30 cellular contexts compared by ENCODE assay signal in the genomic region with DNA sequence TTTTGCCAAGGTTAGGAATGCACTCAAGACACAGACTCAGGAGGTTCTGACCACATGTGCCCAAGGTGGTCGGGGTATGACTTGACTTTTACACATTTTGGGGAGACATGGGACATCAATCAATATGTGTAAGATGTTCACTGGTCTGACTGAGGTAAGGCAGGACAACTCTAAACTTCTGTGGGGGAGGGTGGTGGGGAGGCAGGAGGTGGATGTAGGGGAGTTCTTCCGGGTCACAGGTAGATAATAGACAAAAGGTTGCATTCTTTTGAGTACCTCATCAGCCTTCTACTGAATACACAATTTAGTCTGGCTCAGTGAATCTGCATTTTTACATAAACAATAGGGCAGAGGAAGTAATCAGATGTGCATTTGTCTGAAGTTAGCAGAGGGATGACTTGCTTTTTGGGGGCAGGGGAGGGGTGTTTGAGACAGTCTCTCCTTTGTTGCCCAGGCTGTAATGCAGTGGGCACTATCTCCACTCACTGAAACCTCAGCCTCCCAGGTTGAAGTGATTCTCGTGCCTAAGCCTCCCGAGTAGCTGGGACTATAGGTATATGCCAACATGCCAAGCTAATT. TPM values are rescaled to one million over a fixed set of nuclear protein-coding genes. Genes with fewer than 3 reads are reported as not detected.
DNase-seq lines count a peak whose midpoint lies in the region; ATAC-seq and TF ChIP-seq lines count a peak whose summit lies in the region.
"Had no signal": no experiment of that assay in that cellular context is flagged by ENCODE, and none has a peak within 500 bp of the region (broad histone marks: within the 10 kb centered on the region; RNA-seq: fewer than 3 reads in every experiment).

No MANE protein-coding gene starts in this region.

- no peak for TF ChIP-seq POLR2A in transverse colon (IDR thresholded peaks at IDR 0.05)

- POLR2A ChIA-PET in WTC11 (lab: Charles Lee), result no interaction called here

- no peak overlapping the region for H3K4me2 ChIP-seq in mesenchymal stem cell (ENCODE audit: low read length, poor library complexity, severe bottlenecking)
- H3K4me2 ChIP-seq: PC-9 had no signal

- peaks cover 37 to 47% (median 40%) of the 10 kb centered on the region in 4 donors for H3K4me1 Mint-ChIP-seq in CD4-positive, CD25-positive, alpha-beta regulatory T cell
- peaks cover 61% of the 10 kb centered on the region for H3K4me1 Mint-ChIP-seq in WTC11

- H3K36me3 ChIP-seq in CD4-positive, CD25-positive, alpha-beta regulatory T cell (ENCODE audit: control insufficient read depth, insufficient read depth, low read length), result peaks cover 11% of the 10 kb centered on the region
- H3K36me3 ChIP-seq in mesenchymal stem cell (ENCODE audit: control insufficient read depth in 1 of 2, insufficient read depth in 2 of 2, low read depth in 1 of 2, low read length in 2 of 2) (peaks cover 0 to 26% of the 10 kb centered on the region in 2 experiments), transverse colon (peaks cover 0 to 4% (median under 1%) of the 10 kb centered on the region in 4 donors)

- no peak overlapping the region for H3K23ac ChIP-seq in mesenchymal stem cell (ENCODE audit: low read length in 2 of 2)

- peaks cover 12% of the 10 kb centered on the region for H3K79me1 ChIP-seq in mesenchymal stem cell (replicated peaks; ENCODE audit: low read length, poor library complexity, severe bottlenecking)

- in situ Hi-C loops in transverse colon (cut with MboI; ENCODE audit: low pct_ligation_motif_present in 1 of 4, low pct_unique_long_range_greater_than_20kb in 1 of 4, low sequenced_read_pairs in 3 of 4), result no loop called here

- H3K36me3 Mint-ChIP-seq in CD4-positive, CD25-positive, alpha-beta regulatory T cell, result peaks cover 19% of the 10 kb centered on the region
- H3K36me3 Mint-ChIP-seq in WTC11, result peaks cover 19% of the 10 kb centered on the region

- H4K8ac ChIP-seq in mesenchymal stem cell (ENCODE audit: low read length), result peak overlapping the region; percentile 37

- no peak overlapping the region for H2BK5ac ChIP-seq in mesenchymal stem cell (ENCODE audit: low read depth, low read length, poor library complexity, severe bottlenecking)

- no peak overlapping the region for H2AK5ac ChIP-seq in mesenchymal stem cell (ENCODE audit: low read length, severe bottlenecking)

- 98% methylated on average over 3 of the region's 4 CpGs for WGBS in mesenchymal stem cell
- WGBS in transverse colon (ENCODE audit: low coverage in 1 of 2), 2 donors, result 70 to 92% methylated on average over 2 to 4 of the region's 4 CpGs

- no peaks in the 10 kb centered on the region for H3K4me1 ChIP-seq in CD4-positive, CD25-positive, alpha-beta regulatory T cell (ENCODE audit: control insufficient read depth, insufficient read depth, low read length, poor library complexity, severe bottlenecking)
- H3K4me1 ChIP-seq in mesenchymal stem cell (ENCODE audit: control insufficient read depth, insufficient read depth, low read depth, low read length) (no peaks in the 10 kb centered on the region), transverse colon (peaks cover 0 to 14% (median 2%) of the 10 kb centered on the region in 4 donors)
- H3K4me1 ChIP-seq: parathyroid adenoma had no signal

- H3K9me3 ChIP-seq in CD4-positive, CD25-positive, alpha-beta regulatory T cell (ENCODE audit: control insufficient read depth in 2 of 2, low read length in 2 of 2), result no peaks in the 10 kb centered on the region
- H3K9me3 ChIP-seq in mesenchymal stem cell (ENCODE audit: control insufficient read depth, low read length) (no peaks in the 10 kb centered on the region), transverse colon (no peaks in the 10 kb centered on the region)
- H3K9me3 ChIP-seq: mucosa of descending colon had no signal

- H3K18ac ChIP-seq in mesenchymal stem cell (ENCODE audit: low read depth in 1 of 2, low read length in 2 of 2), result no peak overlapping the region

- H3K27me3 Mint-ChIP-seq in CD4-positive, CD25-positive, alpha-beta regulatory T cell, result no peaks in the 10 kb centered on the region
- H3K27me3 Mint-ChIP-seq in WTC11 (ENCODE audit: low read depth), result no peaks in the 10 kb centered on the region
- H3K27me3 Mint-ChIP-seq: activated CD4-positive, alpha-beta memory T cell treated with anti-CD3 and anti-CD28 coated beads for 36 hours; stimulated activated memory B cell treated with anti-CD40 and anti-IgM and Interleukin-4, amounts not matched to agents 10 μg/mL and 1 μg/mL and 100 μg/mL, for 72 hours had no signal

- H3K27ac Mint-ChIP-seq in CD4-positive, CD25-positive, alpha-beta regulatory T cell, result peak overlapping the region in 2 of 3 donors; percentile 32 to 77
- peak overlapping the region; percentile 92 for H3K27ac Mint-ChIP-seq in WTC11
- H3K27ac Mint-ChIP-seq: activated CD4-positive, alpha-beta memory T cell treated with anti-CD3 and anti-CD28 coated beads for 36 hours; stimulated activated memory B cell treated with anti-CD40 and anti-IgM and Interleukin-4, amounts not matched to agents 10 μg/mL and 1 μg/mL and 100 μg/mL, for 72 hours had no signal

- H3K4ac ChIP-seq in mesenchymal stem cell (ENCODE audit: low read depth in 1 of 2, low read length in 2 of 2), result no peak overlapping the region

- no peak for TF ChIP-seq EP300 in transverse colon (IDR thresholded peaks at IDR 0.05; ENCODE audit: low read depth)

- TF ChIP-seq CTCF in WTC11 (IDR thresholded peaks at IDR 0.05) (no peak), transverse colon (IDR thresholded peaks at IDR 0.05) (no peak)

- H3K4me3 Mint-ChIP-seq in CD4-positive, CD25-positive, alpha-beta regulatory T cell, result no peak overlapping the region
- H3K4me3 Mint-ChIP-seq in WTC11, result no peak overlapping the region
- H3K4me3 Mint-ChIP-seq: activated CD4-positive, alpha-beta memory T cell treated with anti-CD3 and anti-CD28 coated beads for 36 hours; neural crest cell; stimulated activated memory B cell treated with anti-CD40 and anti-IgM and Interleukin-4, amounts not matched to agents 10 μg/mL and 1 μg/mL and 100 μg/mL, for 72 hours had no signal

- H4K91ac ChIP-seq in mesenchymal stem cell (ENCODE audit: low read length), result no peak overlapping the region

- H2BK120ac ChIP-seq in mesenchymal stem cell (ENCODE audit: low read depth, low read length), result no peak overlapping the region

- no peak overlapping the region for H3K4me3 ChIP-seq in CD4-positive, CD25-positive, alpha-beta regulatory T cell (ENCODE audit: low read depth, low read length)
- H3K4me3 ChIP-seq in mesenchymal stem cell (ENCODE audit: insufficient read depth in 1 of 2, low read depth in 1 of 2, low read length in 2 of 2) (no peak overlapping the region), transverse colon (no peak overlapping the region)
- H3K4me3 ChIP-seq: coronary artery, mucosa of descending colon, PC-9 had no signal

- no peak for ATAC-seq in CD4-positive, CD25-positive, alpha-beta regulatory T cell (ENCODE audit: low read depth in 2 of 2)
- ATAC-seq in WTC11, result peak; percentile 88
- ATAC-seq in HG02840 (IDR thresholded peaks at IDR 0.05; ENCODE audit: low FRiP score, unreplicated experiment), result no peak
- ATAC-seq: activated CD4-positive, CD25-positive, alpha-beta regulatory T cell treated with anti-CD3 and anti-CD28 coated beads, Interleukin-2, amount 50 U/mL, for 24 hours; right cardiac atrium; Right ventricle myocardium inferior; stimulated activated memory B cell treated with anti-CD40 and anti-IgM and Interleukin-4, amounts not matched to agents 10 μg/mL and 1 μg/mL and 100 μg/mL, for 72 hours had no signal

- no peak overlapping the region for H2BK15ac ChIP-seq in mesenchymal stem cell (ENCODE audit: low read depth, poor library complexity, severe bottlenecking)

- CTCF ChIA-PET in WTC11 (lab: Charles Lee), result interaction anchor here (0.9 kb wide), 1 partner anchor 135 kb away, joined by 3 read pairs; no protein-coding TSS in a partner anchor

- H3K9me3 Mint-ChIP-seq in CD4-positive, CD25-positive, alpha-beta regulatory T cell, result no peaks in the 10 kb centered on the region
- H3K9me3 Mint-ChIP-seq in WTC11, result peaks cover 8% of the 10 kb centered on the region
- H3K9me3 Mint-ChIP-seq: activated CD4-positive, alpha-beta memory T cell treated with anti-CD3 and anti-CD28 coated beads for 36 hours; activated naive CD4-positive, alpha-beta T cell treated with anti-CD3 and anti-CD28 coated beads, Interleukin-2, amount 50 U/mL, for 72 hours; neural crest cell; stimulated activated memory B cell treated with anti-CD40 and anti-IgM and Interleukin-4, amounts not matched to agents 10 μg/mL and 1 μg/mL and 100 μg/mL, for 72 hours had no signal

- no peak for DNase-seq in CD4-positive, CD25-positive, alpha-beta regulatory T cell
- DNase-seq in HT1080 (ENCODE audit: low read depth) (peak; percentile 13), WTC11 (ENCODE audit: low spot score) (no peak), mesenchymal stem cell (no peak), SW 1271 (lab: John Stamatoyannopoulos, UW) (no peak), transverse colon (no peak), cerebellar nuclear complex (lab: John Stamatoyannopoulos, UW) (no peak)
- DNase-seq: activated CD4-positive, alpha-beta memory T cell treated with anti-CD3 and anti-CD28 coated beads for 36 hours; activated CD8-positive, alpha-beta memory T cell treated with anti-CD3 and anti-CD28 coated beads, Interleukin-2, amount 50 U/mL, for 48 hours; aorta; C1 segment of cervical spinal cord; Calu3; effector memory CD4-positive, alpha-beta T cell; kidney; mucosa of descending colon; NCI-H1694; NCI-H2171; NCI-H510A treated with DMSO at 0.1 percent for 48 hours; PC-9; right cardiac atrium; stimulated activated CD4-positive, alpha-beta T cell treated with anti-CD3 and anti-CD28 coated beads, Interleukin-12 subunit alpha, Interleukin-12 subunit beta, amount 100 ng/mL, for 4 hours; stimulated activated CD4-positive, alpha-beta T cell treated with anti-CD3 and anti-CD28 coated beads, Interleukin-4, amount 100 ng/mL, for 24 hours had no signal

- no peak overlapping the region for H2AFZ ChIP-seq in mesenchymal stem cell (ENCODE audit: low read depth, low read length)
- H2AFZ ChIP-seq: parathyroid adenoma, PC-9 had no signal

- intact Hi-C loops in transverse colon (cut with DNase I; ENCODE audit: low total_unique reads), result no loop called here

- no peak overlapping the region for H2BK12ac ChIP-seq in mesenchymal stem cell (ENCODE audit: low read length in 2 of 2)

- H3K9ac ChIP-seq in mesenchymal stem cell (ENCODE audit: low read length), result no peak overlapping the region
- H3K9ac ChIP-seq: parathyroid adenoma had no signal

- H3K14ac ChIP-seq in mesenchymal stem cell (ENCODE audit: low read length in 2 of 2), result no peak overlapping the region

- no peaks in the 10 kb centered on the region for H3K27me3 ChIP-seq in CD4-positive, CD25-positive, alpha-beta regulatory T cell (ENCODE audit: control insufficient read depth, insufficient read depth, low read length)
- H3K27me3 ChIP-seq in mesenchymal stem cell (ENCODE audit: control insufficient read depth in 1 of 2, insufficient read depth in 1 of 2, low read length in 2 of 2) (no peaks in the 10 kb centered on the region), transverse colon (no peaks in the 10 kb centered on the region)

- H3K27ac ChIP-seq in CD4-positive, CD25-positive, alpha-beta regulatory T cell (ENCODE audit: insufficient read depth, low read length, poor library complexity, severe bottlenecking), result no peak overlapping the region
- no peak overlapping the region for H3K27ac ChIP-seq in mesenchymal stem cell (ENCODE audit: low read length, poor library complexity, severe bottlenecking)
- H3K27ac ChIP-seq in transverse colon, result no peak overlapping the region
- H3K27ac ChIP-seq: coronary artery, parathyroid adenoma, PC-9 had no signal

RNA-seq across cellular contexts. Expression of a gene that starts 10.9 kb away (rescaled TPM):
- 22.8 TPM for total RNA-seq in CD4-positive, CD25-positive, alpha-beta regulatory T cell
- polyA plus RNA-seq in CD4-positive, CD25-positive, alpha-beta regulatory T cell, result 10 to 100 TPM; 54.6 to 71.7 (median 62.6) TPM
- total RNA-seq in HT1080 (2014; rRNA removed; shearing (Covaris generic)), result 43.6 and 53.1 TPM in 2 replicates
- 85.4 and 110 TPM in 2 replicates for polyA plus RNA-seq in HT1080 (2015; cell fraction: cytosol; rRNA removed)
- polyA plus RNA-seq in HT1080 (2015; cell fraction: nucleus; rRNA removed), result 77.0 and 96.9 TPM in 2 replicates
- total RNA-seq in WTC11 (2021) (43.1 to 60.0 TPM (median 44.3 TPM) in 3 replicates), transverse colon (10 to 100 TPM; 13.1 to 77.8 (median 59.6) TPM)
- polyA plus RNA-seq in mesenchymal stem cell (2013, experiment 1 of 2), result 45.8 TPM
- 47.5 TPM for polyA plus RNA-seq in mesenchymal stem cell (2013, experiment 2 of 2)
